12 cellular contexts compared by ENCODE assay signal in genomic region chr5:149940077-149940574, GRCh38. TPM values are rescaled to one million over a fixed set of nuclear protein-coding genes. Genes with fewer than 3 reads are reported as not detected.
A peak's percentile ranks its signal among the peaks of the same experiment; 100 is the strongest.
DNase-seq lines count a peak whose midpoint lies in the region; ATAC-seq and TF ChIP-seq lines count a peak whose summit lies in the region.
"Had no signal": no experiment of that assay in that cellular context is flagged by ENCODE, and none has a peak within 500 bp of the region (broad histone marks: within the 10 kb centered on the region; RNA-seq: fewer than 3 reads in every experiment).

No MANE protein-coding gene starts in this region.

- H3K9me3 Mint-ChIP-seq in nephron progenitor cell, result no peaks in the 10 kb centered on the region

- H3K27me3 Mint-ChIP-seq in nephron progenitor cell (ENCODE audit: low read depth, poor library complexity), result peaks cover 22% of the 10 kb centered on the region

- DNase-seq in SKM-1 (lab: John Stamatoyannopoulos, UW; ENCODE audit: unreplicated experiment) (peak; percentile 71), mesenteric fat pad (ENCODE audit: low spot score) (no peak), C1 segment of cervical spinal cord (lab: John Stamatoyannopoulos, UW) (no peak), SW480 (ENCODE audit: low spot score) (no peak), nephron progenitor cell (no peak)
- DNase-seq: activated naive CD4-positive, alpha-beta T cell treated with anti-CD3 and anti-CD28 coated beads, Interleukin-2, amount 50 U/mL, for 16 hours; heart right ventricle had no signal

- H3K4me1 ChIP-seq in neutrophil (ENCODE audit: control insufficient read depth in 1 of 2, insufficient read depth in 1 of 2, low read depth in 1 of 2, low read length in 1 of 2), result peaks cover 50% of the 10 kb centered on the region in 2 experiments

- no peak overlapping the region for H3K4me3 Mint-ChIP-seq in nephron progenitor cell

- H3K9me3 ChIP-seq in neutrophil, result no peaks in the 10 kb centered on the region
- H3K9me3 ChIP-seq: heart right ventricle had no signal

- H3K27me3 ChIP-seq in neutrophil, result no peaks in the 10 kb centered on the region
- H3K27me3 ChIP-seq: heart right ventricle had no signal

- TF ChIP-seq CTCF in neutrophil (IDR thresholded peaks at IDR 0.05) (no peak), nephron progenitor cell (IDR thresholded peaks at IDR 0.05) (no peak)

- H3K27ac ChIP-seq in neutrophil, result peak overlapping the region; percentile 70
- H3K27ac ChIP-seq: heart right ventricle, SK-N-MC had no signal

- no peak overlapping the region for H3K4me3 ChIP-seq in neutrophil (ENCODE audit: low read depth in 1 of 2, low read length in 1 of 2)
- H3K4me3 ChIP-seq: heart right ventricle, SK-N-MC had no signal

- no peaks in the 10 kb centered on the region for H3K36me3 ChIP-seq in neutrophil
- H3K36me3 ChIP-seq: heart right ventricle had no signal

- no peak overlapping the region for H3K27ac Mint-ChIP-seq in nephron progenitor cell

- H3K4me1 Mint-ChIP-seq in nephron progenitor cell, result peaks cover 42% of the 10 kb centered on the region

- ATAC-seq in GM19043 (IDR thresholded peaks at IDR 0.05; ENCODE audit: low read depth, unreplicated experiment) (peak; percentile 92), HG03097 (IDR thresholded peaks at IDR 0.05; ENCODE audit: low FRiP score, unreplicated experiment) (peak; percentile 72)

- H3K36me3 Mint-ChIP-seq in nephron progenitor cell (ENCODE audit: low read depth), result no peaks in the 10 kb centered on the region

RNA-seq across cellular contexts. Expression of gene PDE6A, which starts 4.5 kb away (rescaled TPM):
- not detected for total RNA-seq in mesenteric fat pad
- total RNA-seq: posterior vena cava had no signal

RNA-seq across cellular contexts. Expression of gene SLC26A2, which starts 20.4 kb away (rescaled TPM):
- 13.1 TPM for total RNA-seq in mesenteric fat pad
